Comparison of ENCODE assay signal across 28 cellular contexts in genomic region chr3:50830451-50830850, GRCh38.
DNase-seq lines count a peak whose midpoint lies in the region; ATAC-seq and FAIRE-seq lines count a peak whose summit lies in the region.
"Had no signal": no experiment of that assay in that cellular context is flagged by ENCODE, and none has a peak within 500 bp of the region (broad histone marks: within the 10 kb centered on the region; RNA-seq: fewer than 3 reads in every experiment).

No MANE protein-coding gene starts in this region.

- no peak overlapping the region for H3K4me3 ChIP-seq in HUES64 (ENCODE audit: low read length)
- H3K4me3 ChIP-seq: A549, GM12878 had no signal

- no peak for ATAC-seq in left ventricle myocardium superior
- ATAC-seq: A549, GM12878, HepG2, Panc1, SK-N-SH treated with all-trans-retinoic acid at 6 μM for 48 hours had no signal

- H3K27ac ChIP-seq in HUES64 (ENCODE audit: low read depth, low read length) (0 out of 2 replicates have a peak overlapping the region, but pooled peaks have one; percentile 20), temporal lobe (ENCODE audit: low read depth, low read length) (peak overlapping the region; percentile 79)
- H3K27ac ChIP-seq: A549 had no signal

- H3K36me3 ChIP-seq in HUES64 (ENCODE audit: insufficient read depth, low read length), result peaks cover 5% of the 10 kb centered on the region; the same call in 1 of the 2 replicates
- H3K36me3 ChIP-seq: BE2C had no signal

- intact Hi-C loops in left ventricle myocardium superior (cut with micrococcal nuclease), result no loop called here

- H3K4me1 ChIP-seq in HUES64 (ENCODE audit: insufficient read depth, low read length), result peaks cover 22% of the 10 kb centered on the region
- H3K4me1 ChIP-seq: A549, BE2C, Caco-2 had no signal

- H3K27me3 ChIP-seq in HUES64 (ENCODE audit: insufficient read depth, low read length), result no peaks in the 10 kb centered on the region
- H3K27me3 ChIP-seq: BE2C had no signal

- DNase-seq in frontal cortex (ENCODE audit: low spot score in 2 of 2) (peak in 1 of 2 donors; percentile 46), midbrain (lab: John Stamatoyannopoulos, UW) (peak; percentile 74), NCI-H1417 treated with DMSO at 0.1 percent for 48 hours (lab: John Stamatoyannopoulos, UW) (no peak), HuH-7.5 (ENCODE audit: low spot score) (no peak), left ventricle myocardium superior (no peak)
- DNase-seq: BE2C; Caco-2; CD4-positive, alpha-beta T cell; DMS 273 treated with DMSO at 0.1 percent for 48 hours; DND-41; KBM-7; MM.1S; NCI-H1092; NCI-H146; NCI-H2029; NCI-H2171; NCI-H345; NCI-H524; NCI-H774; NK-92 treated with Interleukin-12 subunit alpha and Interleukin-12 subunit beta, amount 100 ng/mL, for 24 hours; SIG-M5 had no signal

- H3K9me3 ChIP-seq in HUES64 (ENCODE audit: insufficient read depth, low read depth, low read length), result peaks cover 31% of the 10 kb centered on the region
- H3K9me3 ChIP-seq: A549, BE2C, Caco-2 had no signal

- 90% methylated on average over 2 of the region's 3 CpGs for WGBS in HUES64

- H3K9ac ChIP-seq in HUES64 (ENCODE audit: low read depth, low read length), result no peak overlapping the region

- peak; percentile 87 for FAIRE-seq in frontal cortex (lab: Jason Lieb, UNC)
- FAIRE-seq: A549, GM12878, HepG2 had no signal
